ENCODE assay signal across 20 cellular contexts in the genomic region with DNA sequence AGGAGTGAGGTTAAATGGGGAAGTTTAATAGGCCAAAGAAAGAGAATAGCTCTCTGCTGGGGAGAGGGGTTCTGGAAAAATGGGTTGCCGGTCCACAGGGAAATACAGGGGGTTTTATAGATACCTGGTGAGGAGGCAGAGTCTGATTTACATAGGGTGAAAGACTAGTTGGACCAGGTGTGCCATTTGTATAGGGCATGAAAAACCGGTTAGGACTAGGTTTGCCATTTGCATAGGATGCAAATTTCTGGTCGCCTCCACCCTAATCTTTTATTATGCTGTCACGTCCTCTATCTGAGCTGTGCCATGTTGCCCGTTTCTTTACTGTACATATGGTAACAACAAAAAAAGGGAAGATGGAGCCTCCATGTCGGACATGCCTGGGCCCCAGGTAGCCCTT.
"Had no signal": no experiment of that assay in that cellular context is flagged by ENCODE, and none has a peak within 500 bp of the region (broad histone marks: within the 10 kb centered on the region; RNA-seq: fewer than 3 reads in every experiment).

No MANE protein-coding gene starts in this region.

- H3K36me3 Mint-ChIP-seq: stimulated activated memory B cell treated with anti-CD40 and anti-IgM and Interleukin-4, amounts not matched to agents 10 μg/mL and 1 μg/mL and 100 μg/mL, for 72 hours had no signal

- DNase-seq: effector memory CD8-positive, alpha-beta T cell; erythroblast; foreskin melanocyte; head of caudate nucleus; left colon; mesendoderm; naive thymus-derived CD4-positive, alpha-beta T cell; nephron progenitor cell; psoas muscle; retina; right lobe of liver; stimulated activated CD4-positive, alpha-beta T cell treated with anti-CD3 and anti-CD28 coated beads, Interleukin-4, amount 100 ng/mL, for 24 hours; tibial artery; upper lobe of left lung; uterus had no signal

- H3K79me2 ChIP-seq: hepatocyte had no signal

- H3K9me3 ChIP-seq: neutrophil, psoas muscle, right lobe of liver, tibial artery, upper lobe of left lung, uterus had no signal

- H3K4me1 ChIP-seq: right lobe of liver, upper lobe of left lung, uterus had no signal

- H3K27ac Mint-ChIP-seq: dendritic cell treated with granulocyte-macrophage colony-stimulating factor and Interleukin-4, amounts not matched to agents 40 ng/mL and 50 ng/mL, for 4 days; effector memory CD8-positive, alpha-beta T cell; nephron progenitor cell; stimulated activated memory B cell treated with anti-CD40 and anti-IgM and Interleukin-4, amounts not matched to agents 10 μg/mL and 1 μg/mL and 100 μg/mL, for 72 hours; stimulated activated naive CD8-positive, alpha-beta T cell treated with anti-CD3 and anti-CD28 coated beads, Interleukin-15, Interleukin-2, amounts not matched to agents 100 ng/mL and 50 ng/mL, for 24 hours had no signal

- H3K27me3 ChIP-seq: hepatocyte, neutrophil, right lobe of liver, tibial artery, upper lobe of left lung, uterus had no signal

- H3K4me3 ChIP-seq: hepatocyte, psoas muscle, right lobe of liver, tibial artery, upper lobe of left lung, uterus had no signal

- H3K27ac ChIP-seq: hepatocyte, neutrophil, psoas muscle, right lobe of liver, tibial artery, upper lobe of left lung, uterus had no signal

- ATAC-seq: effector memory CD8-positive, alpha-beta T cell; left colon; naive thymus-derived CD4-positive, alpha-beta T cell; psoas muscle; right lobe of liver; stimulated activated memory B cell treated with anti-CD40 and anti-IgM and Interleukin-4, amounts not matched to agents 10 μg/mL and 1 μg/mL and 100 μg/mL, for 72 hours had no signal

- H2AFZ ChIP-seq: hepatocyte had no signal

- H3K27me3 Mint-ChIP-seq: dendritic cell treated with granulocyte-macrophage colony-stimulating factor and Interleukin-4, amounts not matched to agents 40 ng/mL and 50 ng/mL, for 4 days; effector memory CD8-positive, alpha-beta T cell; naive thymus-derived CD4-positive, alpha-beta T cell; stimulated activated memory B cell treated with anti-CD40 and anti-IgM and Interleukin-4, amounts not matched to agents 10 μg/mL and 1 μg/mL and 100 μg/mL, for 72 hours; stimulated activated naive CD8-positive, alpha-beta T cell treated with anti-CD3 and anti-CD28 coated beads, Interleukin-15, Interleukin-2, amounts not matched to agents 100 ng/mL and 50 ng/mL, for 24 hours had no signal

- H3K36me3 ChIP-seq: neutrophil, right lobe of liver, tibial artery, upper lobe of left lung, uterus had no signal

- H3K4me1 Mint-ChIP-seq: nephron progenitor cell; stimulated activated memory B cell treated with anti-CD40 and anti-IgM and Interleukin-4, amounts not matched to agents 10 μg/mL and 1 μg/mL and 100 μg/mL, for 72 hours had no signal

- H3K4me3 Mint-ChIP-seq: dendritic cell treated with granulocyte-macrophage colony-stimulating factor and Interleukin-4, amounts not matched to agents 40 ng/mL and 50 ng/mL, for 4 days; effector memory CD8-positive, alpha-beta T cell; naive thymus-derived CD4-positive, alpha-beta T cell; nephron progenitor cell; stimulated activated memory B cell treated with anti-CD40 and anti-IgM and Interleukin-4, amounts not matched to agents 10 μg/mL and 1 μg/mL and 100 μg/mL, for 72 hours; stimulated activated naive CD8-positive, alpha-beta T cell treated with anti-CD3 and anti-CD28 coated beads, Interleukin-15, Interleukin-2, amounts not matched to agents 100 ng/mL and 50 ng/mL, for 24 hours had no signal

- H3K4me2 ChIP-seq: hepatocyte had no signal
